ENCODE assay signal across 19 cellular contexts in the genomic region with DNA sequence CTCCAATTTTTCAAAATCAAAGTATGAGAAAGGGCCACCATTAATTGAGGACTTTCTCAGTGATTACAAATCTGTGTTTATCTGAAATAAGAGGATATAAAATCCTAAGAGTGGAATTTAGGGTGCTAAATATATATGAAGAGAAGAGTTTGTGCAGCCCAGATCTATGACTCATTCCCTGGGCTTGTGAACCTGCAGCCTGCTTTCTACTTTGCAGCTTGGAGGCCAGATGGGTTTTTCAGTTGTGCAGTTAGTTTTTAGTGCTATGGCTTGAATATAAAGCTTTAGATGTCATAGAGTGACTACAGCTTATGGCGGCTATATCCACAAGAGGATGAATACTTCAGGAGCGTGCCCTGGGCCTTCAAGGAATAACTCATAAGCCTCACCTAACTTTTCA.
DNase-seq lines count a peak whose midpoint lies in the region; ATAC-seq, FAIRE-seq and TF ChIP-seq lines count a peak whose summit lies in the region.
"Had no signal": no experiment of that assay in that cellular context is flagged by ENCODE, and none has a peak within 500 bp of the region (broad histone marks: within the 10 kb centered on the region; RNA-seq: fewer than 3 reads in every experiment).

No MANE protein-coding gene starts in this region.

- no peak overlapping the region for H3K4me2 ChIP-seq in osteoblast (ENCODE audit: insufficient read depth, low read length)
- H3K4me2 ChIP-seq in HepG2 (ENCODE audit: low read depth, low read length) = no peak overlapping the region
- H3K4me2 ChIP-seq: KMS-11, SK-N-SH had no signal

- H3K9me3 ChIP-seq in osteoblast (ENCODE audit: low read depth, low read length) (peaks cover 4% of the 10 kb centered on the region), HepG2 (ENCODE audit: low read length) (no peaks in the 10 kb centered on the region)

- in situ Hi-C loops in astrocyte of the spinal cord (cut with HindIII; ENCODE audit: low sequenced_read_pairs) (no loop called here), HepG2 (cut with HindIII; ENCODE audit: extremely low pct_ligation_motif_present, low pct_unique_long_range_greater_than_20kb) (no loop called here)

- BruUV-seq in HepG2 (replicated peaks; lab: Mats Ljungman, UMichigan) = no TSS peak

- no peaks in the 10 kb centered on the region for H4K20me1 ChIP-seq in osteoblast (ENCODE audit: insufficient read depth, low read length)
- no peaks in the 10 kb centered on the region for H4K20me1 ChIP-seq in HepG2 (ENCODE audit: insufficient read depth, low read length)

- ATAC-seq in HepG2 = no peak

- TF ChIP-seq EP300 in HepG2 (IDR thresholded peaks at IDR 0.05; ENCODE audit: low read depth in 2 of 2, low read length in 2 of 2) (no peak), HepG2 (CRISPR knock-in tag; IDR thresholded peaks at IDR 0.05; ENCODE audit: borderline replicate concordance) (no peak)

- H3K36me3 ChIP-seq in osteoblast (ENCODE audit: insufficient read depth, low read length) = no peaks in the 10 kb centered on the region
- no peaks in the 10 kb centered on the region for H3K36me3 ChIP-seq in HepG2 (replicated peaks in 1 of 2; ENCODE audit: control insufficient read depth in 1 of 2, insufficient read depth in 2 of 2, low read length in 2 of 2)

- no peak for TF ChIP-seq RAD21 in HepG2 (CRISPR knock-in tag; IDR thresholded peaks at IDR 0.05)

- no peak overlapping the region for H3K27ac ChIP-seq in osteoblast (ENCODE audit: low read depth, low read length)
- no peak overlapping the region for H3K27ac ChIP-seq in HepG2 (ENCODE audit: extremely low read length, insufficient read depth, low read length)
- H3K27ac ChIP-seq: C4-2B, GM23248, KMS-11 had no signal

- TF ChIP-seq CTCF in astrocyte of the spinal cord (IDR thresholded peaks at IDR 0.05; ENCODE audit: low read depth, low read length) (no peak), osteoblast (IDR thresholded peaks at IDR 0.05; ENCODE audit: extremely low read depth, low read depth, low read length) (no peak), HepG2 (CRISPR knock-in tag; IDR thresholded peaks at IDR 0.05) (no peak)

- no peak overlapping the region for H3K9ac ChIP-seq in HepG2 (ENCODE audit: insufficient read depth, low read depth, low read length)
- H3K9ac ChIP-seq: GM23248, KMS-11, SK-N-SH had no signal

- DNase-seq in HPDE6-E6E7 (ENCODE audit: extremely low spot score) (peak; percentile 1), astrocyte of the spinal cord (ENCODE audit: low read depth, low spot score) (peak; percentile 27), iris pigment epithelial cell (ENCODE audit: low read depth) (peak; percentile 1), superior temporal gyrus (ENCODE audit: extremely low spot score) (peak; percentile 51), middle frontal gyrus (ENCODE audit: extremely low spot score, low spot score) (no peak), osteoblast (ENCODE audit: insufficient read length, low spot score, missing footprints) (no peak), HepG2 (ENCODE audit: low spot score) (no peak)
- DNase-seq: DMS79; GM23248; NCI-H1436; NCI-H2029; NCI-H2171 treated with DMSO at 0.1 percent for 48 hours; NCI-H446; NCI-H526 treated with DMSO at 0.1 percent for 48 hours; NK-92 treated with Interleukin-12 subunit alpha and Interleukin-12 subunit beta, amount 100 ng/mL, for 24 hours; SHP77; SK-N-SH had no signal

- H2AFZ ChIP-seq in osteoblast (ENCODE audit: low read length) = no peak overlapping the region
- H2AFZ ChIP-seq in HepG2 (ENCODE audit: low read length) = no peak overlapping the region
- H2AFZ ChIP-seq: GM23248 had no signal

- 0% methylated on average over 2 of the region's 2 CpGs for WGBS in HepG2 (ENCODE audit: low lambda C conversion rate)

- no peaks in the 10 kb centered on the region for H3K4me1 ChIP-seq in osteoblast (ENCODE audit: insufficient read depth, low read length)
- H3K4me1 ChIP-seq in HepG2 (ENCODE audit: insufficient read depth, low read length) = no peaks in the 10 kb centered on the region

- CTCF ChIA-PET in HepG2 (lab: Yijun Ruan, JAX; ENCODE audit: low intra/inter-chr PET ratio, low total read pairs) = no interaction called here

- H3K79me2 ChIP-seq in osteoblast (ENCODE audit: insufficient read depth, low read length) (no peaks in the 10 kb centered on the region), HepG2 (ENCODE audit: insufficient read depth, low read length) (no peaks in the 10 kb centered on the region)

- POLR2A ChIA-PET in HepG2 (lab: Yijun Ruan, JAX) = no interaction called here

- H3K27me3 ChIP-seq in osteoblast (ENCODE audit: insufficient read depth, low read length) (no peaks in the 10 kb centered on the region), HepG2 (ENCODE audit: control insufficient read depth in 1 of 2, insufficient read depth in 2 of 2, low read length in 2 of 2) (no peaks in the 10 kb centered on the region; a peak in 1 of 5 replicates)

- intact Hi-C loops in HepG2 (cut with micrococcal nuclease; ENCODE audit: unreplicated experiment) = no loop called here

- FAIRE-seq in HepG2 (lab: Jason Lieb, UNC) = no peak

- H3K4me3 ChIP-seq in astrocyte of the spinal cord (ENCODE audit: low read depth, low read length) = no peak overlapping the region
- H3K4me3 ChIP-seq in osteoblast (ENCODE audit: insufficient read depth, low read length) = no peak overlapping the region
- H3K4me3 ChIP-seq in HepG2 (replicated peaks in 1 of 3; ENCODE audit: insufficient read depth in 1 of 3, low read depth in 2 of 3, low read length in 3 of 3) = no peak overlapping the region
- H3K4me3 ChIP-seq: GM23248 had no signal

- no peak for TF ChIP-seq POLR2A in HepG2 (IDR thresholded peaks at IDR 0.05; ENCODE audit: insufficient read depth in 1 of 2, low read depth in 2 of 2, low read length in 2 of 2)

TF ChIP-seq in HepG2, 621 proteins besides CTCF, POLR2A, EP300 and RAD21 (continues in another document):
- no peak for TF ChIP-seq BORCS8-MEF2B (CRISPR knock-in tag; IDR thresholded peaks at IDR 0.05)
- no peak for TF ChIP-seq ETV5 (CRISPR knock-in tag; IDR thresholded peaks at IDR 0.05; ENCODE audit: borderline replicate concordance)
- TF ChIP-seq MXD4 (CRISPR knock-in tag; IDR thresholded peaks at IDR 0.05) = no peak
- no peak for TF ChIP-seq ZNF878 (CRISPR knock-in tag; IDR thresholded peaks at IDR 0.05)
- TF ChIP-seq HOXA3 (CRISPR knock-in tag; IDR thresholded peaks at IDR 0.05) = no peak
- TF ChIP-seq, protein P1, sequence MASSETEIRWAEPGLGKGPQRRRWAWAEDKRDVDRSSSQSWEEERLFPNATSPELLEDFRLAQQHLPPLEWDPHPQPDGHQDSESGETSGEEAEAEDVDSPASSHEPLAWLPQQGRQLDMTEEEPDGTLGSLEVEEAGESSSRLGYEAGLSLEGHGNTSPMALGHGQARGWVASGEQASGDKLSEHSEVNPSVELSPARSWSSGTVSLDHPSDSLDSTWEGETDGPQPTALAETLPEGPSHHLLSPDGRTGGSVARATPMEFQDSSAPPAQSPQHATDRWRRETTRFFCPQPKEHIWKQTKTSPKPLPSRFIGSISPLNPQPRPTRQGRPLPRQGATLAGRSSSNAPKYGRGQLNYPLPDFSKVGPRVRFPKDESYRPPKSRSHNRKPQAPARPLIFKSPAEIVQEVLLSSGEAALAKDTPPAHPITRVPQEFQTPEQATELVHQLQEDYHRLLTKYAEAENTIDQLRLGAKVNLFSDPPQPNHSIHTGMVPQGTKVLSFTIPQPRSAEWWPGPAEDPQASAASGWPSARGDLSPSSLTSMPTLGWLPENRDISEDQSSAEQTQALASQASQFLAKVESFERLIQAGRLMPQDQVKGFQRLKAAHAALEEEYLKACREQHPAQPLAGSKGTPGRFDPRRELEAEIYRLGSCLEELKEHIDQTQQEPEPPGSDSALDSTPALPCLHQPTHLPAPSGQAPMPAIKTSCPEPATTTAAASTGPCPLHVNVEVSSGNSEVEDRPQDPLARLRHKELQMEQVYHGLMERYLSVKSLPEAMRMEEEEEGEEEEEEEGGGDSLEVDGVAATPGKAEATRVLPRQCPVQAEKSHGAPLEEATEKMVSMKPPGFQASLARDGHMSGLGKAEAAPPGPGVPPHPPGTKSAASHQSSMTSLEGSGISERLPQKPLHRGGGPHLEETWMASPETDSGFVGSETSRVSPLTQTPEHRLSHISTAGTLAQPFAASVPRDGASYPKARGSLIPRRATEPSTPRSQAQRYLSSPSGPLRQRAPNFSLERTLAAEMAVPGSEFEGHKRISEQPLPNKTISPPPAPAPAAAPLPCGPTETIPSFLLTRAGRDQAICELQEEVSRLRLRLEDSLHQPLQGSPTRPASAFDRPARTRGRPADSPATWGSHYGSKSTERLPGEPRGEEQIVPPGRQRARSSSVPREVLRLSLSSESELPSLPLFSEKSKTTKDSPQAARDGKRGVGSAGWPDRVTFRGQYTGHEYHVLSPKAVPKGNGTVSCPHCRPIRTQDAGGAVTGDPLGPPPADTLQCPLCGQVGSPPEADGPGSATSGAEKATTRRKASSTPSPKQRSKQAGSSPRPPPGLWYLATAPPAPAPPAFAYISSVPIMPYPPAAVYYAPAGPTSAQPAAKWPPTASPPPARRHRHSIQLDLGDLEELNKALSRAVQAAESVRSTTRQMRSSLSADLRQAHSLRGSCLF (CRISPR knock-in tag; IDR thresholded peaks at IDR 0.05; ENCODE audit: borderline replicate concordance) = no peak
- TF ChIP-seq ZNF232 (CRISPR knock-in tag; IDR thresholded peaks at IDR 0.05; ENCODE audit: borderline replicate concordance) = no peak
- TF ChIP-seq, protein P2, sequence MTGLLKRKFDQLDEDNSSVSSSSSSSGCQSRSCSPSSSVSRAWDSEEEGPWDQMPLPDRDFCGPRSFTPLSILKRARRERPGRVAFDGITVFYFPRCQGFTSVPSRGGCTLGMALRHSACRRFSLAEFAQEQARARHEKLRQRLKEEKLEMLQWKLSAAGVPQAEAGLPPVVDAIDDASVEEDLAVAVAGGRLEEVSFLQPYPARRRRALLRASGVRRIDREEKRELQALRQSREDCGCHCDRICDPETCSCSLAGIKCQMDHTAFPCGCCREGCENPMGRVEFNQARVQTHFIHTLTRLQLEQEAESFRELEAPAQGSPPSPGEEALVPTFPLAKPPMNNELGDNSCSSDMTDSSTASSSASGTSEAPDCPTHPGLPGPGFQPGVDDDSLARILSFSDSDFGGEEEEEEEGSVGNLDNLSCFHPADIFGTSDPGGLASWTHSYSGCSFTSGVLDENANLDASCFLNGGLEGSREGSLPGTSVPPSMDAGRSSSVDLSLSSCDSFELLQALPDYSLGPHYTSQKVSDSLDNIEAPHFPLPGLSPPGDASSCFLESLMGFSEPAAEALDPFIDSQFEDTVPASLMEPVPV (CRISPR knock-in tag; IDR thresholded peaks at IDR 0.05) = no peak
- no peak for TF ChIP-seq HNRNPK (IDR thresholded peaks at IDR 0.05; ENCODE audit: low read depth, low read length, poor library complexity, severe bottlenecking)
- no peak for TF ChIP-seq ZNF558 (CRISPR knock-in tag; IDR thresholded peaks at IDR 0.05; ENCODE audit: borderline replicate concordance)
- no peak for TF ChIP-seq ZNF431 (CRISPR knock-in tag; IDR thresholded peaks at IDR 0.05; ENCODE audit: borderline replicate concordance, low read depth)
- no peak for TF ChIP-seq NRL (CRISPR knock-in tag; IDR thresholded peaks at IDR 0.05; ENCODE audit: borderline replicate concordance)

Comparison
In these comparisons a context has a peak if more than half of its experiments do, and no peak if none do; other contexts are left out.
1. DNase-seq: peak in HPDE6-E6E7 (single experiment), astrocyte of the spinal cord (single experiment), iris pigment epithelial cell (single experiment) and superior temporal gyrus (single experiment); none in middle frontal gyrus (single experiment), osteoblast (single experiment) and HepG2 (single experiment).